20 cellular contexts compared by ENCODE assay signal in the genomic region with DNA sequence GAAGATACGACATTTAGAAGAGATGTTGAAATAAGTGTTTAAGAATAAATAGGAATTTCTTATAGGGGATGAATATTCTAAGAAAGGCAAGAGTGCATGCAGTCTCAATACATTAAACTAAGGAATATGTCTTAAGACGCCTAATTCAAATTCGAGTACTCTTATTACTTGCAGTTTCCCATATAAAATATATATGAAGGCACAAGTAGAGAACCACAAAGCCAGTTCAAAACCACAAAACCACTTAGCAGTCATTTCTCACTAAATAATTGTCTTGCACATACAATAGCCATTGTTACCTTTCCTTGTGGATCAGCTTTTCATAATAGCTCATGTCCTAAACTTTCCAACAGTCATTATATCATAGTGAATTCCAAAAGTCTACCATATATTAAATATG.
DNase-seq lines count a peak whose midpoint lies in the region; ATAC-seq and TF ChIP-seq lines count a peak whose summit lies in the region.
"Had no signal": no experiment of that assay in that cellular context is flagged by ENCODE, and none has a peak within 500 bp of the region (broad histone marks: within the 10 kb centered on the region; RNA-seq: fewer than 3 reads in every experiment).

No MANE protein-coding gene starts in this region.

- no peak overlapping the region for H3K9ac ChIP-seq in KMS-11
- H3K9ac ChIP-seq: GM23248 had no signal

- TF ChIP-seq CTCF in KMS-11 (conservative IDR thresholded peaks at IDR 0.05; ENCODE audit: low read depth, low read length) (no peak), tibial artery (IDR thresholded peaks at IDR 0.05) (no peak)

- H3K79me2 ChIP-seq in KMS-11 (ENCODE audit: insufficient read depth, low read depth) = no peaks in the 10 kb centered on the region

- no peak for DNase-seq in activated naive CD8-positive, alpha-beta T cell treated with anti-CD3 and anti-CD28 coated beads, Interleukin-2, amount 50 U/mL, for 24 hours
- DNase-seq in T-helper 17 cell = no peak
- no peak for DNase-seq in tibial artery
- no peak for DNase-seq in AG08395 (ENCODE audit: low spot score)
- DNase-seq: ACHN, AML-193, Caco-2, DMS153, GDM1, GM23248, NCI-H1417 treated with DMSO at 0.1 percent for 48 hours, NCI-H2029, NCI-H510A, NCI-H774, Right ventricle myocardium superior had no signal

- H3K4me1 ChIP-seq in KMS-11 (ENCODE audit: low read depth, poor library complexity, severe bottlenecking) (peaks cover 27% of the 10 kb centered on the region), tibial artery (peaks cover 0 to 57% (median 6%) of the 10 kb centered on the region in 4 donors)
- H3K4me1 ChIP-seq: Caco-2 had no signal

- peak overlapping the region; percentile 17; the same call in 1 of the 2 replicates for H3K4me2 ChIP-seq in KMS-11

- H3K27me3 ChIP-seq in KMS-11 (ENCODE audit: insufficient read depth, low read depth) = no peaks in the 10 kb centered on the region
- no peaks in the 10 kb centered on the region for H3K27me3 ChIP-seq in tibial artery

- peak overlapping the region; percentile 4 for H3K27ac Mint-ChIP-seq in activated naive CD8-positive, alpha-beta T cell
- no peak overlapping the region for H3K27ac Mint-ChIP-seq in activated naive CD8-positive, alpha-beta T cell treated with anti-CD3 and anti-CD28 coated beads, Interleukin-2, amount 50 U/mL, for 24 hours
- H3K27ac Mint-ChIP-seq in T-helper 17 cell = peak overlapping the region; percentile 37

- no peaks in the 10 kb centered on the region for H3K27me3 Mint-ChIP-seq in activated naive CD8-positive, alpha-beta T cell
- H3K27me3 Mint-ChIP-seq in activated naive CD8-positive, alpha-beta T cell treated with anti-CD3 and anti-CD28 coated beads, Interleukin-2, amount 50 U/mL, for 24 hours = no peaks in the 10 kb centered on the region
- H3K27me3 Mint-ChIP-seq in T-helper 17 cell = no peaks in the 10 kb centered on the region

- no peak overlapping the region for H3K4me3 Mint-ChIP-seq in activated naive CD8-positive, alpha-beta T cell
- no peak overlapping the region for H3K4me3 Mint-ChIP-seq in activated naive CD8-positive, alpha-beta T cell treated with anti-CD3 and anti-CD28 coated beads, Interleukin-2, amount 50 U/mL, for 24 hours
- H3K4me3 Mint-ChIP-seq in T-helper 17 cell = no peak overlapping the region

- H3K27ac ChIP-seq in KMS-11 (no peak overlapping the region), tibial artery (no peak overlapping the region)
- H3K27ac ChIP-seq: C4-2B, GM23248 had no signal

- no peak for ATAC-seq in activated naive CD8-positive, alpha-beta T cell treated with anti-CD3 and anti-CD28 coated beads, Interleukin-2, amount 50 U/mL, for 24 hours
- ATAC-seq in T-helper 17 cell (no peak), HG03432 (IDR thresholded peaks at IDR 0.05; ENCODE audit: unreplicated experiment) (no peak)
- ATAC-seq: HCT116 had no signal

- H3K36me3 Mint-ChIP-seq in activated naive CD8-positive, alpha-beta T cell = peaks cover 10% of the 10 kb centered on the region
- peaks cover 15% of the 10 kb centered on the region for H3K36me3 Mint-ChIP-seq in activated naive CD8-positive, alpha-beta T cell treated with anti-CD3 and anti-CD28 coated beads, Interleukin-2, amount 50 U/mL, for 24 hours (ENCODE audit: low read depth)
- H3K36me3 Mint-ChIP-seq in T-helper 17 cell (ENCODE audit: low read depth) = no peaks in the 10 kb centered on the region

- H3K9me3 ChIP-seq in T-helper 17 cell (ENCODE audit: control insufficient read depth, low read length, poor library complexity, severe bottlenecking) (no peaks in the 10 kb centered on the region), tibial artery (no peaks in the 10 kb centered on the region)
- H3K9me3 ChIP-seq: Caco-2 had no signal

- no peak overlapping the region for H2AFZ ChIP-seq in KMS-11 (ENCODE audit: low read depth)
- H2AFZ ChIP-seq: GM23248 had no signal

- intact Hi-C loops in tibial artery (cut with DNase I; ENCODE audit: low total_unique reads) = no loop called here

- no peaks in the 10 kb centered on the region for H3K9me3 Mint-ChIP-seq in activated naive CD8-positive, alpha-beta T cell (ENCODE audit: low read depth)
- no peaks in the 10 kb centered on the region for H3K9me3 Mint-ChIP-seq in activated naive CD8-positive, alpha-beta T cell treated with anti-CD3 and anti-CD28 coated beads, Interleukin-2, amount 50 U/mL, for 24 hours

- H3K4me3 ChIP-seq in KMS-11 (IDR thresholded peaks at IDR 0.05; ENCODE audit: insufficient read depth, low read depth, low read length) (no peak overlapping the region), tibial artery (no peak overlapping the region)
- H3K4me3 ChIP-seq: GM23248 had no signal

- peaks cover 43% of the 10 kb centered on the region for H3K4me1 Mint-ChIP-seq in activated naive CD8-positive, alpha-beta T cell (ENCODE audit: low read depth)
- H3K4me1 Mint-ChIP-seq in activated naive CD8-positive, alpha-beta T cell treated with anti-CD3 and anti-CD28 coated beads, Interleukin-2, amount 50 U/mL, for 24 hours = peaks cover 39% of the 10 kb centered on the region
- H3K4me1 Mint-ChIP-seq in T-helper 17 cell = peaks cover 19% of the 10 kb centered on the region

- no peaks in the 10 kb centered on the region for H3K36me3 ChIP-seq in KMS-11 (ENCODE audit: insufficient read depth)
- H3K36me3 ChIP-seq in tibial artery = no peaks in the 10 kb centered on the region

- H4K20me1 ChIP-seq in KMS-11 (ENCODE audit: insufficient read depth) = no peaks in the 10 kb centered on the region
